8 cellular contexts compared by ENCODE assay signal in the genomic region with DNA sequence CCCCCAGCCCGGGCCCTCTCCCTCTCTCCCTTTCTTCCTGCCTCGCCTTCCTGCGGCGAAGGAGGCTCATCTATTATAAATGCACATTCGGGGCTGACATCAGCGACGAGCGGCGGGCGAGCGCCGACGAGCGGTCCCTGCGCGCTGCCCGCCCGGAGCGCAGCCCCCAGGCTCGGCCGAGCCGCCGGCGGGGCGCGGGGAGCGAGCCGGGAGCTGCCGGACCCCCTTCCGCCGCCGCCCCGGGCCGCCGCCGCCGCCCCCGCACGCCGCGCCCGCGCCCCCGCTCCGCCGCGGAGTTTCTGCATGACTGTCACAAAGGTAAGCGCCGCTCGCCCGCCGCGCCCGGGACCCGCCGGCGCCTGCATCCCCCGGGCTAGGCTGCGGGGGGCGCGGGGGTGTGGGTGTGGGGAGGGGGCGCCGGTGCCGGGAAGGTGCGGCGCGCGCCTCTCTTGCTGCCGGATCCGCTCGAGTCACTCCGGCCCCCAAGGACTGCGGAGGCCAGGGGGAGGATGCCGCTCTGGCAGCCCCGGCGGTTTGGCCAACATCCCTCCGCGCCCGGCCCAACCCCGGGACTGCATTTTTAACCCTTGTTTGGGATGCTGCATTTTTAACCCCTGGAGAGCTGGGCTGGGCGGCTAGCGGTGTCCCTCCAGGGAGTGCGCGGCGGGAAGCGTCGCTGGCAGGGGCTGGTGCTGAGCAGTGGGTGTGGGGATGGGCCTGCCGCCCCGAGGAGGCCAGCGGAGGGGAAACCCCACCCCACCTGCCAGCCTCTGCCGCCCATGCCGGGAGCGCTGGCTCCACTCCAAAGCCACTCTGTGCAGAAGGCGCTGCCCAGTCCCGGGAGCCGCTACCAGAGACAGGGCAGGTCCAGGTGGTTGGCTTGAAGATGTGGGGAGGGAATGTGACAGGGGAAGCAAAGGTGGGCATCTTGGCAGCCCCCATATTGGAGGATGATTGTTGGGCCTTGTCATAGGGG. TPM values are rescaled to one million over a fixed set of nuclear protein-coding genes. Genes with fewer than 3 reads are reported as not detected.
DNase-seq lines count a peak whose midpoint lies in the region; ATAC-seq lines count a peak whose summit lies in the region.

Gene CORO2B (plus strand): TSS at position 34 of the 976 bp plus-strand sequence. CDS start 270 bp downstream, at position 304.

- intact Hi-C loops in sciatic nerve (cut with DNase I): loop anchor here (5.0 kb wide), 1 partner anchor 1107 kb away; no protein-coding TSS in a partner anchor

- DNase-seq in DMS153 treated with DMSO at 0.1 percent for 48 hours (lab: John Stamatoyannopoulos, UW; ENCODE audit: unreplicated experiment): peak; percentile 6
- no peak for DNase-seq in DMS153 (lab: John Stamatoyannopoulos, UW)
- DNase-seq in NCI-H2171 treated with DMSO at 0.1 percent for 48 hours (lab: John Stamatoyannopoulos, UW): peak; percentile 53
- DNase-seq in anterior cingulate cortex (lab: John Stamatoyannopoulos, UW): peak in 43 of 58 donors; percentile 29 to 80 (median 60)
- peak; percentile 71 for DNase-seq in sciatic nerve (ENCODE audit: low spot score)
- no peak for DNase-seq in KG1 (lab: John Stamatoyannopoulos, UW)

- H3K4me3 ChIP-seq in iPS-11a (ENCODE audit: low read depth, low read length): peak within 1 kb of the TSS; percentile 50

- ATAC-seq in sciatic nerve (peak; percentile 16), HG03159 (IDR thresholded peaks at IDR 0.05; ENCODE audit: unreplicated experiment) (no peak)

RNA-seq across cellular contexts. Expression of gene CORO2B, which starts in this region (rescaled TPM):
- 10.2 TPM for total RNA-seq in sciatic nerve

Comparison
In these comparisons a context has a peak if more than half of its experiments do, and no peak if none do; other contexts are left out.
1. DNase-seq: peak in DMS153 treated with DMSO at 0.1 percent for 48 hours (single experiment), NCI-H2171 treated with DMSO at 0.1 percent for 48 hours (single experiment), anterior cingulate cortex (43 of 58) and sciatic nerve (single experiment); none in DMS153 (single experiment) and KG1 (single experiment).